Comparison of ENCODE assay signal across 8 cellular contexts in the genomic region with DNA sequence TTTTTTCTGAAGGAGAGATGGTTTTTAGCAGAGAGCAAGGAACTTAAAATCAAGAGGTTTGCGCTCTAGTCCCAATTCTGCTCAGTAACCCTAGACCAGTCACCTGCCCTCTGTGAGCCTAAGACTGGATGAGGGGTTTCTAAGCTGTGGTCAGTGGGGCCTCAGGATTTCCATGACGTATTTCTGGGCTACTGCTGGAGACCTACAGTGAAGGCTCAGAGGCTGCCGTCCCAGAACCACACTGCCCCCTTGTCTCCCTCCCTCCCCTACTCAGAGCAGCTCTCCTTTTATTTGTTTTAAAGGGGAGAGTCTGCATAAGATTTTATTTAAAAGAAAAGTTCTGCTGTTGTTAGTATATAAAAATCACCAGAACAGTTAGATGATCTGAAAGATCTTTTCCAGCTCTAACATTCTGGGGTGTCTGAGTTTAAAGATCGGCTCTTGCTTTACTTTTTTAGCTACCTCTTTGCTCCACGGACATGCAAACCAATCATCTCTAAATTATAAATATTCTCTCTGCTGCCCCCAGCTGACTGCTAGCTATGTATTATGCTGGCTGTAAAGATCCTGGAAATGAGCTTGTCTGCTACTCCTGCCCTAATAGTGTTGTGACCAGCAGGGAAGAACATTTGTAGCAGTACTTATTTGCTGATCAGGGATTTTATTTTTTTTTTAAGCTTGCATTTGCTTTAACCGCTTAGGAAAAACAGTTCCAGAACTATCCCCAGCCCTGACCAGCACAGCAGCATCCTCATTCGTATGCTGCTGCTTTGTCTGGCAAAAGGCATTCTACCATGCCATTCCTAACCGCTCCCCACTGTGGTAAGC. TPM values are rescaled to one million over a fixed set of nuclear protein-coding genes. Genes with fewer than 3 reads are reported as not detected.
DNase-seq lines count a peak whose midpoint lies in the region; FAIRE-seq and TF ChIP-seq lines count a peak whose summit lies in the region.

No MANE protein-coding gene starts in this region.

- intact Hi-C loops in CD4-positive, alpha-beta memory T cell (cut with micrococcal nuclease), result loop anchor here (10.0 kb wide), 2 partner anchors 147 to 223 kb away; a partner anchor contains a TSS

- H3K79me2 ChIP-seq in GM23248 (ENCODE audit: insufficient read depth) (no peaks in the 10 kb centered on the region), astrocyte (ENCODE audit: insufficient read depth, low read length) (no peaks in the 10 kb centered on the region)

- CTCF ChIA-PET in CD4-positive, alpha-beta memory T cell (lab: Charles Lee; ENCODE audit: partially characterized antibody), result interaction anchor here (0.7 to 6.3 kb wide), 25 partner anchors 9 to 297 kb away, joined by 3 to 92 read pairs (median 3); a partner anchor contains a TSS

- POLR2A ChIA-PET in CD4-positive, alpha-beta memory T cell (lab: Charles Lee; ENCODE audit: partially characterized antibody), result interaction anchor here (0.6 to 1.7 kb wide), 6 partner anchors 9 to 243 kb away, joined by 3 to 6 read pairs (median 4); a partner anchor contains a TSS

- no peaks in the 10 kb centered on the region for H3K4me1 ChIP-seq in CD4-positive, alpha-beta memory T cell (ENCODE audit: insufficient read depth, low read length)
- no peaks in the 10 kb centered on the region for H3K4me1 ChIP-seq in GM23248 (ENCODE audit: insufficient read depth)
- H3K4me1 ChIP-seq in astrocyte (ENCODE audit: insufficient read depth, low read length), result peaks cover 8% of the 10 kb centered on the region
- H3K4me1 ChIP-seq in stomach smooth muscle (ENCODE audit: control insufficient read depth, insufficient read depth, low read length), result peaks cover 18% of the 10 kb centered on the region

- H3K4me3 ChIP-seq in CD4-positive, alpha-beta memory T cell (ENCODE audit: low read length in 2 of 2), result no peak overlapping the region
- H3K4me3 ChIP-seq in GM23248 (peak overlapping the region; percentile 66), astrocyte (ENCODE audit: insufficient read depth, low read depth, low read length) (no peak overlapping the region), stomach smooth muscle (ENCODE audit: low read length in 2 of 2) (peak overlapping the region; percentile 38 to 48)

- H3K4me1 Mint-ChIP-seq in CD4-positive, alpha-beta memory T cell, result peaks cover 0 to 3% (median 1%) of the 10 kb centered on the region in 4 donors
- peaks cover 12% of the 10 kb centered on the region for H3K4me1 Mint-ChIP-seq in astrocyte (ENCODE audit: low read depth, unreplicated experiment)

- H3K9me3 ChIP-seq in CD4-positive, alpha-beta memory T cell (ENCODE audit: control insufficient read depth in 1 of 2, low read length in 2 of 2), result no peaks in the 10 kb centered on the region
- H3K9me3 ChIP-seq in GM23248 (ENCODE audit: low read depth), result no peaks in the 10 kb centered on the region
- H3K9me3 ChIP-seq in astrocyte (ENCODE audit: insufficient read depth, low read depth, low read length), result no peaks in the 10 kb centered on the region
- H3K9me3 ChIP-seq in stomach smooth muscle (ENCODE audit: control insufficient read depth in 2 of 2, low read length in 2 of 2), result no peaks in the 10 kb centered on the region

- peak overlapping the region in 4 of 7 donors; percentile 10 to 75 (median 39) for H3K27ac Mint-ChIP-seq in CD4-positive, alpha-beta memory T cell
- peak overlapping the region; percentile 78 for H3K27ac Mint-ChIP-seq in astrocyte (ENCODE audit: unreplicated experiment)

- TF ChIP-seq CTCF in astrocyte (IDR thresholded peaks at IDR 0.05; ENCODE audit: insufficient read depth, low read depth, low read length), result peak; percentile 54

- DNase-seq in CD4-positive, alpha-beta memory T cell, result no peak
- DNase-seq in GM23248 (peak; percentile 68), NCI-H524 (lab: John Stamatoyannopoulos, UW) (peak; percentile 67 to 74), astrocyte (ENCODE audit: low read depth) (peak; percentile 65), islet precursor cell (no peak)
- no peak for DNase-seq in stimulated activated CD4-positive, alpha-beta T cell treated with anti-CD3 and anti-CD28 coated beads, Interleukin-15, amount 100 ng/mL, for 24 hours

- H2AFZ ChIP-seq in GM23248, result peak overlapping the region; percentile 90
- peak overlapping the region; percentile 19 for H2AFZ ChIP-seq in astrocyte (ENCODE audit: low read depth, low read length)

- no peaks in the 10 kb centered on the region for H3K36me3 Mint-ChIP-seq in CD4-positive, alpha-beta memory T cell
- no peaks in the 10 kb centered on the region for H3K36me3 Mint-ChIP-seq in astrocyte (ENCODE audit: low read depth, unreplicated experiment)

- peaks cover 0 to 3% (median 0%) of the 10 kb centered on the region in 8 donors for H3K9me3 Mint-ChIP-seq in CD4-positive, alpha-beta memory T cell
- no peaks in the 10 kb centered on the region for H3K9me3 Mint-ChIP-seq in astrocyte (ENCODE audit: unreplicated experiment)

- no peaks in the 10 kb centered on the region for H3K36me3 ChIP-seq in CD4-positive, alpha-beta memory T cell (ENCODE audit: insufficient read depth, low read length)
- no peaks in the 10 kb centered on the region for H3K36me3 ChIP-seq in GM23248 (ENCODE audit: low read depth)
- no peaks in the 10 kb centered on the region for H3K36me3 ChIP-seq in astrocyte (ENCODE audit: insufficient read depth, low read length)
- H3K36me3 ChIP-seq in stomach smooth muscle (ENCODE audit: control insufficient read depth in 2 of 2, insufficient read depth in 2 of 2, low read length in 2 of 2), result no peaks in the 10 kb centered on the region

- H3K9ac ChIP-seq in GM23248 (peak overlapping the region; percentile 64), astrocyte (ENCODE audit: low read length) (peak overlapping the region; percentile 34), stomach smooth muscle (ENCODE audit: low read length in 2 of 2) (peak overlapping the region; percentile 56 to 64)

- H3K27ac ChIP-seq in CD4-positive, alpha-beta memory T cell (ENCODE audit: low read depth, low read length), result no peak overlapping the region
- no peak overlapping the region for H3K27ac ChIP-seq in GM23248
- no peak overlapping the region for H3K27ac ChIP-seq in astrocyte (ENCODE audit: low read depth, low read length)
- H3K27ac ChIP-seq in stomach smooth muscle (ENCODE audit: low read length), result peak overlapping the region; percentile 20

- H4K20me1 ChIP-seq in GM23248 (ENCODE audit: insufficient read depth) (no peaks in the 10 kb centered on the region), astrocyte (ENCODE audit: insufficient read depth, low read length) (no peaks in the 10 kb centered on the region)

- H3K27me3 Mint-ChIP-seq in CD4-positive, alpha-beta memory T cell, result peaks cover 2 to 9% of the 10 kb centered on the region in 2 donors
- H3K27me3 Mint-ChIP-seq in astrocyte (ENCODE audit: low read depth, unreplicated experiment), result no peaks in the 10 kb centered on the region

- in situ Hi-C loops in GM23248 (cut with MboI), result loop anchor here (10.0 kb wide), 1 partner anchor 227 kb away; no protein-coding TSS in a partner anchor

- no peaks in the 10 kb centered on the region for H3K27me3 ChIP-seq in CD4-positive, alpha-beta memory T cell (ENCODE audit: insufficient read depth, low read length)
- H3K27me3 ChIP-seq in GM23248 (replicated peaks; ENCODE audit: insufficient read depth) (no peaks in the 10 kb centered on the region), astrocyte (ENCODE audit: insufficient read depth, low read length) (no peaks in the 10 kb centered on the region), stomach smooth muscle (ENCODE audit: control insufficient read depth in 1 of 2, insufficient read depth in 2 of 2, low read length in 2 of 2) (no peaks in the 10 kb centered on the region)

- no peaks in the 10 kb centered on the region for H3F3A ChIP-seq in GM23248 (ENCODE audit: insufficient read depth)

- no peaks in the 10 kb centered on the region for H3K9me2 ChIP-seq in GM23248 (ENCODE audit: insufficient read depth)

- WGBS in GM23248 (ENCODE audit: low coverage in 1 of 2, low lambda C conversion rate in 2 of 2, missing lambda C conversion rate in 2 of 2), 2 experiments, result 37 to 41% methylated on average over 8 of the region's 8 CpGs

- peak overlapping the region; percentile 98 for H3K4me2 ChIP-seq in GM23248 (ENCODE audit: unreplicated experiment)
- H3K4me2 ChIP-seq in astrocyte (ENCODE audit: low read length), result peak overlapping the region; percentile 71

- FAIRE-seq in astrocyte (lab: Jason Lieb, UNC) (no peak), islet of Langerhans (lab: Jason Lieb, UNC) (peak; percentile 21)

- H3K4me3 Mint-ChIP-seq in CD4-positive, alpha-beta memory T cell, result peak overlapping the region in 7 of 8 donors; percentile 27 to 81 (median 59)
- H3K4me3 Mint-ChIP-seq in astrocyte (ENCODE audit: unreplicated experiment), result peak overlapping the region; percentile 50

RNA-seq across cellular contexts. Expression of a gene that starts 28.6 kb away (rescaled TPM):
- total RNA-seq in CD4-positive, alpha-beta memory T cell, result 10 to 100 TPM; 82.1 to 82.8 TPM
- 100 to 1,000 TPM; 243 to 257 TPM for polyA plus RNA-seq in CD4-positive, alpha-beta memory T cell
- 32.9 and 105 TPM in 2 replicates for total RNA-seq in GM23248 (2014; rRNA removed; shearing (Covaris generic))
- 246 and 250 TPM in 2 replicates for polyA plus RNA-seq in GM23248 (2016; fragmentation: Nextera tagmentation; extraction: Ambion mirVana)
- total RNA-seq in astrocyte, result 107 and 109 TPM in 2 replicates

Comparison
In these comparisons a context has a peak if more than half of its experiments do, and no peak if none do; other contexts are left out.
1. DNase-seq: peak in GM23248 (single experiment), NCI-H524 (2 of 2) and astrocyte (single experiment); none in CD4-positive, alpha-beta memory T cell (0 of 5), islet precursor cell (single experiment) and stimulated activated CD4-positive, alpha-beta T cell treated with anti-CD3 and anti-CD28 coated beads, Interleukin-15, amount 100 ng/mL, for 24 hours (single experiment).
2. H3K4me3 ChIP-seq: peak in GM23248 (single experiment) and stomach smooth muscle (2 of 2); none in CD4-positive, alpha-beta memory T cell (0 of 2) and astrocyte (single experiment).
3. Peak in every context shown above with its lines, with median percentiles within 50 percentile points of each other: H3K9ac ChIP-seq.